In the genomic region with DNA sequence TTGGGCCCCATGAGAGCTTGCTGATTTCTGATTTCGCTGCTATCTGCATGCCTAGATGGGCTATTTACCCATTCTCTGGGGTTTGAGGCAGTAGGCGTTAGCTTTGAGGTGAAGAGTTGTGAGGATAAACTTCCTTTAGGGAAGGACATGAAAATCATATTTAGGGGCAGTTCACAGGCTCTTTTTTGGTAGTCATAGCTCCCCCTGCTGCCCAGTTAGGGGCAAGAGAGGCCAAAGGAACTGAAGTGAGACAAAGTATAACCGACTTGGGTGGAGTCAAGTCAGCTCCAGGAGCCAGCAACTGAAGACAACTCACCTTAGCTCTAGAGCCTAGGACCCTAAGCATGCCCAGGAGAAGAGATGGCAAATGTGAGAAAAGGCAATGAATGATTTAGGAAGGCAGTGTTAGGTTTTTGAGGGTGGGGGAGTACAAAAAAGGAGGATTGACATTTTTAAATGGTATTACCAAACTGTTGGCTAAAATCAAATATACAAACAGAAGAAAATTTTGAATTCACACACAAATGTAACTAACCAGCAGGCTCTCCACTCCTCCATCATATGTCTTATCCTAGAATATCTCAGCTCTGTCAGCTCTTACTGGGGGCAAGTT, we compare ENCODE assay signal across 8 cellular contexts.
DNase-seq lines count a peak whose midpoint lies in the region; ATAC-seq lines count a peak whose summit lies in the region.

No MANE protein-coding gene starts in this region.

- H2AK5ac ChIP-seq in mesenchymal stem cell (ENCODE audit: low read length, severe bottlenecking) = no peak overlapping the region

- no peak overlapping the region for H2BK120ac ChIP-seq in mesenchymal stem cell (ENCODE audit: low read depth, low read length)

- no peaks in the 10 kb centered on the region for H3K79me1 ChIP-seq in mesenchymal stem cell (replicated peaks; ENCODE audit: low read length, poor library complexity, severe bottlenecking)

- no peak overlapping the region for H3K4me3 ChIP-seq in mesenchymal stem cell (ENCODE audit: insufficient read depth in 1 of 2, low read depth in 1 of 2, low read length in 2 of 2)

- no peaks in the 10 kb centered on the region for H3K36me3 ChIP-seq in mesenchymal stem cell (ENCODE audit: control insufficient read depth in 1 of 2, insufficient read depth in 2 of 2, low read depth in 1 of 2, low read length in 2 of 2)

- H3K27me3 ChIP-seq in mesenchymal stem cell (ENCODE audit: control insufficient read depth in 1 of 2, insufficient read depth in 1 of 2, low read length in 2 of 2) = no peaks in the 10 kb centered on the region

- no peak overlapping the region for H3K4ac ChIP-seq in mesenchymal stem cell (ENCODE audit: low read depth in 1 of 2, low read length in 2 of 2)

- H4K91ac ChIP-seq in mesenchymal stem cell (ENCODE audit: low read length) = no peak overlapping the region

- no peak overlapping the region for H3K18ac ChIP-seq in mesenchymal stem cell (ENCODE audit: low read depth in 1 of 2, low read length in 2 of 2)

- no peaks in the 10 kb centered on the region for H3K9me3 ChIP-seq in mesenchymal stem cell (ENCODE audit: control insufficient read depth, low read length)

- H2AFZ ChIP-seq in mesenchymal stem cell (ENCODE audit: low read depth, low read length) = no peak overlapping the region

- H3K4me2 ChIP-seq in mesenchymal stem cell (ENCODE audit: low read length, poor library complexity, severe bottlenecking) = no peak overlapping the region

- H3K23ac ChIP-seq in mesenchymal stem cell (ENCODE audit: low read length in 2 of 2) = no peak overlapping the region

- H4K8ac ChIP-seq in mesenchymal stem cell (ENCODE audit: low read length) = no peak overlapping the region

- no peak overlapping the region for H2BK5ac ChIP-seq in mesenchymal stem cell (ENCODE audit: low read depth, low read length, poor library complexity, severe bottlenecking)

- ATAC-seq in GM18907 (IDR thresholded peaks at IDR 0.05; ENCODE audit: unreplicated experiment) (peak; percentile 94), HG03378 (IDR thresholded peaks at IDR 0.05; ENCODE audit: unreplicated experiment) (peak; percentile 83)

- WGBS in mesenchymal stem cell = 11% methylated on average over 3 of the region's 3 CpGs

- H3K9ac ChIP-seq in mesenchymal stem cell (ENCODE audit: low read length) = no peak overlapping the region

- no peak overlapping the region for H2BK15ac ChIP-seq in mesenchymal stem cell (ENCODE audit: low read depth, poor library complexity, severe bottlenecking)

- H3K4me1 ChIP-seq in mesenchymal stem cell (ENCODE audit: control insufficient read depth, insufficient read depth, low read depth, low read length) = peaks cover 3% of the 10 kb centered on the region

- H2BK12ac ChIP-seq in mesenchymal stem cell (ENCODE audit: low read length in 2 of 2) = no peak overlapping the region

- no peak overlapping the region for H3K27ac ChIP-seq in mesenchymal stem cell (ENCODE audit: low read length, poor library complexity, severe bottlenecking)

- DNase-seq in AG08396 (ENCODE audit: low spot score) (peak; percentile 51), NCI-H526 (lab: John Stamatoyannopoulos, UW) (peak; percentile 56 to 82), ecto neural progenitor cell (ENCODE audit: low spot score) (peak; percentile 53), mesenchymal stem cell (peak; percentile 74)
- DNase-seq in activated CD4-positive, alpha-beta T cell treated with anti-CD3 and anti-CD28 coated beads, Interleukin-2, amount 50 U/mL, for 4 hours = peak; percentile 24 to 38
- peak; percentile 12 to 24 for DNase-seq in stimulated activated CD8-positive, alpha-beta memory T cell treated with anti-CD3 and anti-CD28 coated beads, Interleukin-4, amount 100 ng/mL, for 4 hours (ENCODE audit: low read depth in 2 of 2, low spot score in 1 of 2)

- no peak overlapping the region for H3K14ac ChIP-seq in mesenchymal stem cell (ENCODE audit: low read length in 2 of 2)

Comparison
In these comparisons a context has a peak if more than half of its experiments do, and no peak if none do; other contexts are left out.
1. DNase-seq: peak in every context shown above with its lines; median percentile 74 in mesenchymal stem cell; 69 in NCI-H526; 53 in ecto neural progenitor cell; 51 in AG08396; 31 in activated CD4-positive, alpha-beta T cell treated with anti-CD3 and anti-CD28 coated beads, Interleukin-2, amount 50 U/mL, for 4 hours; 18 in stimulated activated CD8-positive, alpha-beta memory T cell treated with anti-CD3 and anti-CD28 coated beads, Interleukin-4, amount 100 ng/mL, for 4 hours.